Comparison of ENCODE assay signal across 12 cellular contexts in genomic region chr1:32111789-32112188, GRCh38. TPM values are rescaled to one million over a fixed set of nuclear protein-coding genes. Genes with fewer than 3 reads are reported as not detected.
DNase-seq lines count a peak whose midpoint lies in the region; ATAC-seq and TF ChIP-seq lines count a peak whose summit lies in the region.
"Had no signal": no experiment of that assay in that cellular context is flagged by ENCODE, and none has a peak within 500 bp of the region (broad histone marks: within the 10 kb centered on the region; RNA-seq: fewer than 3 reads in every experiment).

No MANE protein-coding gene starts in this region.

- H4K20me1 ChIP-seq in OCI-LY1 (ENCODE audit: insufficient read depth, low read length), result no peaks in the 10 kb centered on the region

- no peak overlapping the region for H2AFZ ChIP-seq in OCI-LY1 (ENCODE audit: low read length)

- H3F3A ChIP-seq in OCI-LY1 (ENCODE audit: insufficient read depth, low read length), result 0 out of 2 replicates have a peak, but pooled peaks cover 3% of the 10 kb centered on the region

- peak overlapping the region; percentile 2 for H3K4me3 ChIP-seq in OCI-LY1 (ENCODE audit: low read depth, low read length, poor library complexity, severe bottlenecking)
- H3K4me3 ChIP-seq in endodermal cell (ENCODE audit: low read length), result no peak overlapping the region
- no peak overlapping the region for H3K4me3 ChIP-seq in lower leg skin (ENCODE audit: low read depth, poor library complexity, severe bottlenecking)
- H3K4me3 ChIP-seq: vagina had no signal

- ATAC-seq in activated T-cell treated with anti-CD3 and anti-CD28 coated beads, Interleukin-2, amount 50 U/mL, for 72 hours (replicated peaks in 1 of 2), result no peak
- no peak for ATAC-seq in GM18870 (IDR thresholded peaks at IDR 0.05; ENCODE audit: unreplicated experiment)
- ATAC-seq: foreskin keratinocyte, PC-3 had no signal

- H3K9me3 Mint-ChIP-seq in activated T-cell treated with anti-CD3 and anti-CD28 coated beads, Interleukin-2, amount 50 U/mL, for 72 hours, result no peaks in the 10 kb centered on the region
- no peaks in the 10 kb centered on the region for H3K9me3 Mint-ChIP-seq in endodermal cell

- H3K36me3 ChIP-seq in OCI-LY1 (ENCODE audit: insufficient read depth, low read length) (peaks cover 10% of the 10 kb centered on the region; the same call in 1 of the 2 replicates), endodermal cell (ENCODE audit: control insufficient read depth, insufficient read depth, low read length) (peaks cover 16% of the 10 kb centered on the region)
- H3K36me3 ChIP-seq: vagina had no signal

- no peaks in the 10 kb centered on the region for H3K9me2 ChIP-seq in OCI-LY1 (ENCODE audit: low read depth, low read length)

- peaks cover 58% of the 10 kb centered on the region for H3K4me1 Mint-ChIP-seq in activated T-cell treated with anti-CD3 and anti-CD28 coated beads, Interleukin-2, amount 50 U/mL, for 72 hours (ENCODE audit: low read depth)
- peaks cover 5% of the 10 kb centered on the region for H3K4me1 Mint-ChIP-seq in endodermal cell

- H3K27ac ChIP-seq in OCI-LY1 (ENCODE audit: low read depth, low read length, poor library complexity, severe bottlenecking) (peak overlapping the region; percentile 81), endodermal cell (ENCODE audit: low read depth, low read length) (no peak overlapping the region)
- H3K27ac ChIP-seq: foreskin keratinocyte, vagina had no signal

- H3K27ac Mint-ChIP-seq in activated T-cell treated with anti-CD3 and anti-CD28 coated beads, Interleukin-2, amount 50 U/mL, for 72 hours, result peak overlapping the region; percentile 76
- no peak overlapping the region for H3K27ac Mint-ChIP-seq in endodermal cell

- H3K27me3 ChIP-seq in OCI-LY1 (ENCODE audit: insufficient read depth, low read length) (no peaks in the 10 kb centered on the region), endodermal cell (ENCODE audit: control insufficient read depth, insufficient read depth, low read length, poor library complexity, severe bottlenecking) (no peaks in the 10 kb centered on the region)
- H3K27me3 ChIP-seq: foreskin keratinocyte, vagina had no signal

- no peaks in the 10 kb centered on the region for H3K9me3 ChIP-seq in OCI-LY1 (ENCODE audit: low read length)
- H3K9me3 ChIP-seq in endodermal cell (ENCODE audit: control insufficient read depth, low read length), result no peaks in the 10 kb centered on the region
- H3K9me3 ChIP-seq: vagina had no signal

- H3K4me3 Mint-ChIP-seq in activated T-cell treated with anti-CD3 and anti-CD28 coated beads, Interleukin-2, amount 50 U/mL, for 72 hours, result peak overlapping the region; percentile 15 to 20
- H3K4me3 Mint-ChIP-seq in endodermal cell, result no peak overlapping the region

- DNase-seq in activated T-cell treated with anti-CD3 and anti-CD28 coated beads, Interleukin-2, amount 50 U/mL, for 72 hours, result no peak
- no peak for DNase-seq in activated T-cell treated with anti-CD3 and anti-CD28 coated beads, Interleukin-2, amount 50 U/mL, for 48 hours
- DNase-seq in endodermal cell (no peak), renal cortical epithelial cell (ENCODE audit: low read depth) (peak; percentile 46), lower leg skin (ENCODE audit: low spot score in 2 of 2) (no peak)
- DNase-seq in activated CD4-positive, CD25-positive, alpha-beta regulatory T cell (lab: John Stamatoyannopoulos, UW), result no peak
- DNase-seq: NCI-H2081, PC-3 had no signal

- no peak for TF ChIP-seq POLR2A in lower leg skin (IDR thresholded peaks at IDR 0.05)

- H3K4me1 ChIP-seq in OCI-LY1 (ENCODE audit: insufficient read depth, low read length, severe bottlenecking) (peaks cover 38% of the 10 kb centered on the region), endodermal cell (ENCODE audit: control insufficient read depth, insufficient read depth, low read length) (no peaks in the 10 kb centered on the region)

- TF ChIP-seq CTCF in OCI-LY1 (IDR thresholded peaks at IDR 0.05; ENCODE audit: low read length), result 0 out of 2 replicates have a peak, but pooled peaks have one; percentile 8
- TF ChIP-seq CTCF in endodermal cell (conservative IDR thresholded peaks at IDR 0.05), result peak; percentile 22
- TF ChIP-seq CTCF in lower leg skin (IDR thresholded peaks at IDR 0.05), result no peak

- peaks cover 4 to 9% of the 10 kb centered on the region in 2 donors for H3K36me3 Mint-ChIP-seq in activated T-cell treated with anti-CD3 and anti-CD28 coated beads, Interleukin-2, amount 50 U/mL, for 72 hours (ENCODE audit: insufficient read depth in 2 of 2)
- peaks cover 20% of the 10 kb centered on the region for H3K36me3 Mint-ChIP-seq in endodermal cell (ENCODE audit: low read depth)

- H3K27me3 Mint-ChIP-seq in activated T-cell treated with anti-CD3 and anti-CD28 coated beads, Interleukin-2, amount 50 U/mL, for 72 hours (ENCODE audit: low read depth), result no peaks in the 10 kb centered on the region
- no peaks in the 10 kb centered on the region for H3K27me3 Mint-ChIP-seq in endodermal cell (ENCODE audit: insufficient read depth)

- peak overlapping the region; percentile 35; the same call in 1 of the 2 replicates for H3K4me2 ChIP-seq in OCI-LY1 (ENCODE audit: low read length)

- H3K9ac ChIP-seq in OCI-LY1 (ENCODE audit: low read length) (no peak overlapping the region; the same call in 1 of the 2 replicates), endodermal cell (ENCODE audit: extremely low read depth, low read length, poor library complexity, severe bottlenecking) (no peak overlapping the region)

- H3K79me2 ChIP-seq in OCI-LY1 (ENCODE audit: insufficient read depth, low read length), result peaks cover 79% of the 10 kb centered on the region

- intact Hi-C loops in lower leg skin (cut with DNase I; ENCODE audit: low total_unique reads), result no loop called here

RNA-seq across cellular contexts. Expression of gene KPNA6, which starts 3.9 kb away (rescaled TPM):
- 10 to 100 TPM; 63.3 to 65.8 TPM for total RNA-seq in activated T-cell treated with anti-CD3 and anti-CD28 coated beads, Interleukin-2, amount 50 U/mL, for 72 hours
- 100 to 1,000 TPM in 1 of 2 donors, 10 to 100 TPM in 1; 95.4 to 119 TPM for total RNA-seq in endodermal cell
- 31.9 TPM for polyA plus RNA-seq in endodermal cell (2013, experiment 1 of 2)
- 33.0 TPM for polyA plus RNA-seq in endodermal cell (2013, experiment 2 of 2)
- 43.1 and 67.9 TPM in 2 replicates for total RNA-seq in renal cortical epithelial cell
- total RNA-seq in lower leg skin, result 10 to 100 TPM; 44.2 to 48.5 (median 44.3) TPM

RNA-seq across cellular contexts. Expression of gene TMEM39B, which starts 39.0 kb away (rescaled TPM):
- 10 to 100 TPM; 28.4 to 38.0 TPM for total RNA-seq in activated T-cell treated with anti-CD3 and anti-CD28 coated beads, Interleukin-2, amount 50 U/mL, for 72 hours
- total RNA-seq in endodermal cell, result 10 to 100 TPM; 11.0 to 20.3 TPM
- 26.6 TPM for polyA plus RNA-seq in endodermal cell (2013, experiment 1 of 2)
- 25.9 TPM for polyA plus RNA-seq in endodermal cell (2013, experiment 2 of 2)
- 3.1 and 4.7 TPM in 2 replicates for total RNA-seq in renal cortical epithelial cell
- total RNA-seq in lower leg skin, result 1 to 10 TPM; 2.9 to 5.0 (median 4.3) TPM

Comparison
In these comparisons a context has a peak if more than half of its experiments do, and no peak if none do; other contexts are left out.
1. CTCF ChIP-seq: peak in OCI-LY1 (single experiment) and endodermal cell (single experiment); none in lower leg skin (0 of 3).